ENCODE assay signal across 12 cellular contexts in genomic region chr7:150484071-150484470, GRCh38. TPM values are rescaled to one million over a fixed set of nuclear protein-coding genes. Genes with fewer than 3 reads are reported as not detected.
A peak's percentile ranks its signal among the peaks of the same experiment; 100 is the strongest.
DNase-seq lines count a peak whose midpoint lies in the region; ATAC-seq, FAIRE-seq and TF ChIP-seq lines count a peak whose summit lies in the region.
"Not testable (repeated sequence)": the region's sequence is repeated elsewhere in the genome, so short reads cannot be mapped to it uniquely, and the experiment has no call there.
"Had no signal": no experiment of that assay in that cellular context is flagged by ENCODE, and none has a peak within 500 bp of the region (broad histone marks: within the 10 kb centered on the region; RNA-seq: fewer than 3 reads in every experiment).

No MANE protein-coding gene starts in this region.

- peaks cover 88% of the 10 kb centered on the region for H3K4me1 Mint-ChIP-seq in activated CD4-positive, alpha-beta T cell treated with anti-CD3 and anti-CD28 coated beads for 36 hours
- H3K4me1 Mint-ChIP-seq in activated naive CD4-positive, alpha-beta T cell treated with anti-CD3 and anti-CD28 coated beads, Interleukin-2, amount 10 ng/mL, durations not matched to agents 7 days and 5 days, result peaks cover 92% of the 10 kb centered on the region

- H3K27me3 ChIP-seq in skeletal muscle tissue (ENCODE audit: control insufficient read depth in 3 of 3, insufficient read depth in 3 of 3, low read length in 3 of 3), result not testable (repeated sequence)

- FAIRE-seq in GM19239 (lab: Jason Lieb, UNC), result peak; percentile 23

- intact Hi-C loops in activated CD4-positive, alpha-beta T cell treated with anti-CD3 and anti-CD28 coated beads for 36 hours (cut with DNase I, micrococcal nuclease), result loop anchor here in 1 of 2 experiments (5.0 kb wide), 1 partner anchor 33 kb away; no protein-coding TSS in a partner anchor
- intact Hi-C loops in left cardiac atrium (cut with DNase I); mucosa of descending colon (cut with DNase I, micrococcal nuclease): not testable (repeated sequence)

- peak overlapping the region; percentile 100 for H3K27ac Mint-ChIP-seq in activated CD4-positive, alpha-beta T cell treated with anti-CD3 and anti-CD28 coated beads for 36 hours
- H3K27ac Mint-ChIP-seq in activated naive CD4-positive, alpha-beta T cell treated with anti-CD3 and anti-CD28 coated beads, Interleukin-2, amount 10 ng/mL, durations not matched to agents 7 days and 5 days, result peak overlapping the region; percentile 99

- ATAC-seq in activated CD4-positive, alpha-beta T cell treated with anti-CD3 and anti-CD28 coated beads for 36 hours, result peak; percentile 24
- ATAC-seq in left cardiac atrium (peak; percentile 19 to 28), mucosa of descending colon (peak; percentile 35)

- H3K4me1 ChIP-seq in mucosa of descending colon (ENCODE audit: low read depth); skeletal muscle tissue (ENCODE audit: control insufficient read depth in 3 of 3, insufficient read depth in 3 of 3, low read length in 3 of 3): not testable (repeated sequence)

- not testable (repeated sequence) for H3K9me3 ChIP-seq in mucosa of descending colon; skeletal muscle tissue (ENCODE audit: control insufficient read depth in 3 of 3, low read length in 3 of 3)

- not testable (repeated sequence) for H3K36me3 ChIP-seq in mucosa of descending colon (ENCODE audit: low read depth); skeletal muscle tissue (ENCODE audit: control insufficient read depth in 3 of 3, insufficient read depth in 3 of 3, low read length in 3 of 3)

- not testable (repeated sequence) for H3K9me3 Mint-ChIP-seq in activated CD4-positive, alpha-beta T cell treated with anti-CD3 and anti-CD28 coated beads for 36 hours (ENCODE audit: low read depth); activated naive CD4-positive, alpha-beta T cell treated with anti-CD3 and anti-CD28 coated beads, Interleukin-2, amount 10 ng/mL, durations not matched to agents 7 days and 5 days

- POLR2A ChIA-PET in activated CD4-positive, alpha-beta T cell treated with anti-CD3 and anti-CD28 coated beads for 36 hours (lab: Charles Lee), result not testable (repeated sequence)

- DNase-seq in GM19239 (ENCODE audit: insufficient read length, low spot score); activated CD4-positive, alpha-beta T cell treated with anti-CD3 and anti-CD28 coated beads for 36 hours; left cardiac atrium; mucosa of descending colon: not testable (repeated sequence)
- DNase-seq in activated naive CD4-positive, alpha-beta T cell treated with anti-CD3 and anti-CD28 coated beads, Interleukin-2, amount 10 ng/mL, durations not matched to agents 7 days and 5 days, result peak; percentile 51
- peak; percentile 73 to 89 for DNase-seq in dermis microvascular lymphatic vessel endothelial cell (ENCODE audit: low read depth in 2 of 2)

- not testable (repeated sequence) for H3K36me3 Mint-ChIP-seq in activated CD4-positive, alpha-beta T cell treated with anti-CD3 and anti-CD28 coated beads for 36 hours (ENCODE audit: low read depth)
- H3K36me3 Mint-ChIP-seq in activated naive CD4-positive, alpha-beta T cell treated with anti-CD3 and anti-CD28 coated beads, Interleukin-2, amount 10 ng/mL, durations not matched to agents 7 days and 5 days, result peaks cover 41% of the 10 kb centered on the region

- H3K27me3 Mint-ChIP-seq in activated CD4-positive, alpha-beta T cell treated with anti-CD3 and anti-CD28 coated beads for 36 hours; activated naive CD4-positive, alpha-beta T cell treated with anti-CD3 and anti-CD28 coated beads, Interleukin-2, amount 10 ng/mL, durations not matched to agents 7 days and 5 days: not testable (repeated sequence)

- H3K4me3 ChIP-seq in mucosa of descending colon; skeletal muscle tissue (ENCODE audit: low read length in 3 of 3): not testable (repeated sequence)

- CTCF ChIA-PET in activated CD4-positive, alpha-beta T cell treated with anti-CD3 and anti-CD28 coated beads for 36 hours (lab: Charles Lee), result interaction anchor here (1.4 to 2.0 kb wide), 3 partner anchors 31 to 45 kb away, joined by 3 to 5 read pairs (median 5); partner anchors contain the start of gene GIMAP7
- CTCF ChIA-PET in activated naive CD4-positive, alpha-beta T cell treated with anti-CD3 and anti-CD28 coated beads, Interleukin-2, amount 10 ng/mL, durations not matched to agents 7 days and 5 days (lab: Charles Lee), result interaction anchor here (0.8 to 3.1 kb wide), 5 partner anchors 24 to 33 kb away, joined by 3 to 10 read pairs (median 4); partner anchors contain the start of genes GIMAP7 and GIMAP8

- peak overlapping the region; percentile 51 for H3K4me3 Mint-ChIP-seq in activated CD4-positive, alpha-beta T cell treated with anti-CD3 and anti-CD28 coated beads for 36 hours
- peak overlapping the region; percentile 63 for H3K4me3 Mint-ChIP-seq in activated naive CD4-positive, alpha-beta T cell treated with anti-CD3 and anti-CD28 coated beads, Interleukin-2, amount 10 ng/mL, durations not matched to agents 7 days and 5 days

- not testable (repeated sequence) for TF ChIP-seq CTCF in mucosa of descending colon (IDR thresholded peaks at IDR 0.05)

- not testable (repeated sequence) for H3K9ac ChIP-seq in skeletal muscle tissue (ENCODE audit: low read depth in 1 of 3, low read length in 3 of 3)

- H3K27ac ChIP-seq in skeletal muscle tissue (ENCODE audit: low read depth, low read length), result peak overlapping the region; percentile 51

RNA-seq across cellular contexts. Expression of gene GIMAP7, which starts 30.6 kb away (rescaled TPM):
- total RNA-seq in activated CD4-positive, alpha-beta T cell treated with anti-CD3 and anti-CD28 coated beads for 36 hours, result 10 to 100 TPM; 34.5 to 36.9 TPM
- total RNA-seq in dermis microvascular lymphatic vessel endothelial cell, result 64.4 and 108 TPM in 2 replicates
- 10 to 100 TPM; 25.0 to 26.0 TPM for total RNA-seq in left cardiac atrium
- total RNA-seq in mucosa of descending colon, result 10 to 100 TPM in 1 of 3 donors, 1 to 10 TPM in 2; 6.7 to 11.5 (median 9.8) TPM
- total RNA-seq in skeletal muscle tissue, result 4.2 TPM
- total RNA-seq: Daoy, H4, M059J, osteoblast, PC-3 had no signal

RNA-seq across cellular contexts. Expression of gene GIMAP8, which starts 33.6 kb away (rescaled TPM):
- total RNA-seq in activated CD4-positive, alpha-beta T cell treated with anti-CD3 and anti-CD28 coated beads for 36 hours, result 1 to 10 TPM; 7.7 to 9.6 TPM
- total RNA-seq in dermis microvascular lymphatic vessel endothelial cell (103 and 157 TPM in 2 replicates), left cardiac atrium (10 to 100 TPM; 16.6 to 19.7 TPM), mucosa of descending colon (1 to 10 TPM; 4.1 to 9.1 (median 5.5) TPM), skeletal muscle tissue (12.0 TPM)
- total RNA-seq: Daoy, H4, M059J, osteoblast, PC-3 had no signal
